ENCODE assay signal across 8 cellular contexts in genomic region chr2:85994421-85994777, GRCh38.
DNase-seq lines count a peak whose midpoint lies in the region; ATAC-seq and TF ChIP-seq lines count a peak whose summit lies in the region.

No MANE protein-coding gene starts in this region.

- peak; percentile 18 for ATAC-seq in GM21528 (IDR thresholded peaks at IDR 0.05; ENCODE audit: low FRiP score, unreplicated experiment)

- H3K4me1 ChIP-seq in mesenchymal stem cell (ENCODE audit: control insufficient read depth, insufficient read depth, low read depth, low read length), result peaks cover 32% of the 10 kb centered on the region

- H4K91ac ChIP-seq in mesenchymal stem cell (ENCODE audit: low read length), result no peak overlapping the region

- H2BK5ac ChIP-seq in mesenchymal stem cell (ENCODE audit: low read depth, low read length, poor library complexity, severe bottlenecking), result no peak overlapping the region

- H3K9ac ChIP-seq in mesenchymal stem cell (ENCODE audit: low read length), result peak overlapping the region; percentile 59

- no peak overlapping the region for H2AFZ ChIP-seq in mesenchymal stem cell (ENCODE audit: low read depth, low read length)

- H3K4me2 ChIP-seq in mesenchymal stem cell (ENCODE audit: low read length, poor library complexity, severe bottlenecking), result no peak overlapping the region

- H3K14ac ChIP-seq in mesenchymal stem cell (ENCODE audit: low read length in 2 of 2), result peak overlapping the region in 1 of 2 experiments; percentile 30

- H3K9me3 ChIP-seq in mesenchymal stem cell (ENCODE audit: control insufficient read depth, low read length), result no peaks in the 10 kb centered on the region

- 95% methylated on average over 2 of the region's 3 CpGs for WGBS in mesenchymal stem cell

- peak overlapping the region; percentile 73 for H2BK120ac ChIP-seq in mesenchymal stem cell (ENCODE audit: low read depth, low read length)

- H2BK15ac ChIP-seq in mesenchymal stem cell (ENCODE audit: low read depth, poor library complexity, severe bottlenecking), result peak overlapping the region; percentile 19

- H3K4me3 ChIP-seq in GM12865 (ENCODE audit: low read depth, low read length) (no peak overlapping the region), HL-60 (replicated peaks; ENCODE audit: insufficient read depth, low read length) (no peak overlapping the region), mesenchymal stem cell (ENCODE audit: insufficient read depth in 1 of 2, low read depth in 1 of 2, low read length in 2 of 2) (no peak overlapping the region)

- H3K36me3 ChIP-seq in mesenchymal stem cell (ENCODE audit: control insufficient read depth in 1 of 2, insufficient read depth in 2 of 2, low read depth in 1 of 2, low read length in 2 of 2), result no peaks in the 10 kb centered on the region

- H2AK5ac ChIP-seq in mesenchymal stem cell (ENCODE audit: low read length, severe bottlenecking), result peak overlapping the region; percentile 47

- no peak for TF ChIP-seq CTCF in GM12865 (IDR thresholded peaks at IDR 0.05; ENCODE audit: insufficient read depth, low read depth, low read length, missing control alignments)
- TF ChIP-seq CTCF in HL-60 (IDR thresholded peaks at IDR 0.05; ENCODE audit: insufficient read depth, low read length), result no peak
- no peak for TF ChIP-seq CTCF in progenitor cell of endocrine pancreas (IDR thresholded peaks at IDR 0.05; ENCODE audit: unreplicated experiment)

- H3K23ac ChIP-seq in mesenchymal stem cell (ENCODE audit: low read length in 2 of 2), result no peak overlapping the region

- no peaks in the 10 kb centered on the region for H3K27me3 Mint-ChIP-seq in progenitor cell of endocrine pancreas

- peak overlapping the region; percentile 43 for H4K8ac ChIP-seq in mesenchymal stem cell (ENCODE audit: low read length)

- H2BK12ac ChIP-seq in mesenchymal stem cell (ENCODE audit: low read length in 2 of 2), result peak overlapping the region; percentile 92 to 98

- no peaks in the 10 kb centered on the region for H3K36me3 Mint-ChIP-seq in progenitor cell of endocrine pancreas (ENCODE audit: insufficient read depth)

- H3K27me3 ChIP-seq in HL-60 (ENCODE audit: insufficient read depth, poor library complexity, severe bottlenecking) (no peaks in the 10 kb centered on the region), mesenchymal stem cell (ENCODE audit: control insufficient read depth in 1 of 2, insufficient read depth in 1 of 2, low read length in 2 of 2) (no peaks in the 10 kb centered on the region)

- DNase-seq in GM12865 (ENCODE audit: low read depth), result peak; percentile 20
- DNase-seq in HL-60 (ENCODE audit: low read depth in 1 of 2, low spot score in 1 of 2), result no peak
- no peak for DNase-seq in mesenchymal stem cell
- no peak for DNase-seq in NCI-H510A treated with DMSO at 0.1 percent for 48 hours (lab: John Stamatoyannopoulos, UW)
- no peak for DNase-seq in progenitor cell of endocrine pancreas (ENCODE audit: low spot score, unreplicated experiment)
- DNase-seq in germinal center (ENCODE audit: low spot score), result no peak
- no peak for DNase-seq in NCI-H82 (lab: John Stamatoyannopoulos, UW)

- no peak overlapping the region for H3K27ac Mint-ChIP-seq in progenitor cell of endocrine pancreas

- no peaks in the 10 kb centered on the region for H3K9me3 Mint-ChIP-seq in progenitor cell of endocrine pancreas (ENCODE audit: low read depth)

- no peak overlapping the region for H3K4me3 Mint-ChIP-seq in progenitor cell of endocrine pancreas (ENCODE audit: low read depth)

- peaks cover 36% of the 10 kb centered on the region for H3K4me1 Mint-ChIP-seq in progenitor cell of endocrine pancreas (ENCODE audit: low read depth)

- H3K27ac ChIP-seq in HL-60 (replicated peaks), result peak overlapping the region; percentile 52
- H3K27ac ChIP-seq in mesenchymal stem cell (ENCODE audit: low read length, poor library complexity, severe bottlenecking), result no peak overlapping the region

- H3K4ac ChIP-seq in mesenchymal stem cell (ENCODE audit: low read depth in 1 of 2, low read length in 2 of 2), result peak overlapping the region in 1 of 2 experiments; percentile 71

- peak overlapping the region; percentile 51 to 61 for H3K18ac ChIP-seq in mesenchymal stem cell (ENCODE audit: low read depth in 1 of 2, low read length in 2 of 2)

- H3K79me1 ChIP-seq in mesenchymal stem cell (replicated peaks; ENCODE audit: low read length, poor library complexity, severe bottlenecking), result no peaks in the 10 kb centered on the region
